In genomic region chr1:209704584-209704983, GRCh38 we compare ENCODE assay signal across 11 cellular contexts. TPM values are rescaled to one million over a fixed set of nuclear protein-coding genes. Genes with fewer than 3 reads are reported as not detected.
DNase-seq lines count a peak whose midpoint lies in the region; ATAC-seq, FAIRE-seq and TF ChIP-seq lines count a peak whose summit lies in the region.
"Had no signal": no experiment of that assay in that cellular context is flagged by ENCODE, and none has a peak within 500 bp of the region (broad histone marks: within the 10 kb centered on the region; RNA-seq: fewer than 3 reads in every experiment).

Gene HSD11B1 (plus strand): TSS chr1:209704846. CDS start chr1:209704943, 97 bp downstream.

- no peak for TF ChIP-seq POLR2A in H54 (IDR thresholded peaks at IDR 0.05; ENCODE audit: low read depth, low read length)

- peak within 1 kb of the TSS in 1 of 2 experiments; percentile 64 for H3K14ac ChIP-seq in mesenchymal stem cell (ENCODE audit: low read length in 2 of 2)

- H2BK15ac ChIP-seq in mesenchymal stem cell (ENCODE audit: low read depth, poor library complexity, severe bottlenecking) = no peak within 1 kb of the TSS

- peaks cover 0 to 27% of the 10 kb centered on the region in 2 experiments for H3K36me3 ChIP-seq in mesenchymal stem cell (ENCODE audit: control insufficient read depth in 1 of 2, insufficient read depth in 2 of 2, low read depth in 1 of 2, low read length in 2 of 2)
- no peaks in the 10 kb centered on the region for H3K36me3 ChIP-seq in upper lobe of right lung
- H3K36me3 ChIP-seq: BE2C, esophagus squamous epithelium had no signal

- H3K4me3 Mint-ChIP-seq in activated naive CD4-positive, alpha-beta T cell treated with anti-CD3 and anti-CD28 coated beads, Interleukin-2, amount 10 ng/mL, durations not matched to agents 7 days and 5 days = no peak within 1 kb of the TSS

- no peak within 1 kb of the TSS for H3K23ac ChIP-seq in mesenchymal stem cell (ENCODE audit: low read length in 2 of 2)

- H3K27ac Mint-ChIP-seq in activated naive CD4-positive, alpha-beta T cell treated with anti-CD3 and anti-CD28 coated beads, Interleukin-2, amount 10 ng/mL, durations not matched to agents 7 days and 5 days = peak within 1 kb of the TSS; percentile 45

- intact Hi-C loops in upper lobe of right lung (cut with DNase I) = no loop called here

- no peaks in the 10 kb centered on the region for H3K9me3 Mint-ChIP-seq in activated naive CD4-positive, alpha-beta T cell treated with anti-CD3 and anti-CD28 coated beads, Interleukin-2, amount 10 ng/mL, durations not matched to agents 7 days and 5 days

- peak; percentile 90 for ATAC-seq in upper lobe of right lung

- H3K27me3 ChIP-seq in mesenchymal stem cell (ENCODE audit: control insufficient read depth in 1 of 2, insufficient read depth in 1 of 2, low read length in 2 of 2) (peaks cover 0 to 32% of the 10 kb centered on the region in 2 experiments), upper lobe of right lung (no peaks in the 10 kb centered on the region)
- H3K27me3 ChIP-seq: BE2C, esophagus squamous epithelium had no signal

- no peak within 1 kb of the TSS for H2BK5ac ChIP-seq in mesenchymal stem cell (ENCODE audit: low read depth, low read length, poor library complexity, severe bottlenecking)

- no peak for DNase-seq in activated naive CD4-positive, alpha-beta T cell treated with anti-CD3 and anti-CD28 coated beads, Interleukin-2, amount 10 ng/mL, durations not matched to agents 7 days and 5 days
- no peak for DNase-seq in activated naive CD4-positive, alpha-beta T cell treated with anti-CD3 and anti-CD28 coated beads, Interleukin-2, amount 50 U/mL, for 16 hours
- DNase-seq in cerebellum (ENCODE audit: low spot score) = peak; percentile 59
- DNase-seq in mesenchymal stem cell = peak; percentile 90
- DNase-seq in upper lobe of right lung = peak; percentile 64
- DNase-seq in DMS 273 treated with DMSO at 0.1 percent for 48 hours (lab: John Stamatoyannopoulos, UW) = no peak
- no peak for DNase-seq in H54 (ENCODE audit: insufficient read length, low spot score)
- DNase-seq in NCI-H2227 treated with DMSO at 0.1 percent for 48 hours (lab: John Stamatoyannopoulos, UW) = no peak
- DNase-seq: BE2C, esophagus squamous epithelium had no signal

- H3K4me1 ChIP-seq in mesenchymal stem cell (ENCODE audit: control insufficient read depth, insufficient read depth, low read depth, low read length) (no peaks in the 10 kb centered on the region), upper lobe of right lung (peaks cover 4% of the 10 kb centered on the region)
- H3K4me1 ChIP-seq: BE2C, esophagus squamous epithelium had no signal

- no peak within 1 kb of the TSS for H2AK5ac ChIP-seq in mesenchymal stem cell (ENCODE audit: low read length, severe bottlenecking)

- no peak within 1 kb of the TSS for H2AFZ ChIP-seq in mesenchymal stem cell (ENCODE audit: low read depth, low read length)

- no peaks in the 10 kb centered on the region for H3K36me3 Mint-ChIP-seq in activated naive CD4-positive, alpha-beta T cell treated with anti-CD3 and anti-CD28 coated beads, Interleukin-2, amount 10 ng/mL, durations not matched to agents 7 days and 5 days

- H3K79me1 ChIP-seq in mesenchymal stem cell (replicated peaks; ENCODE audit: low read length, poor library complexity, severe bottlenecking) = no peaks in the 10 kb centered on the region

- H3K9me3 ChIP-seq in mesenchymal stem cell (ENCODE audit: control insufficient read depth, low read length) (no peaks in the 10 kb centered on the region), upper lobe of right lung (no peaks in the 10 kb centered on the region)
- H3K9me3 ChIP-seq: BE2C, esophagus squamous epithelium had no signal

- 85% methylated on average over 6 of the region's 6 CpGs for WGBS in mesenchymal stem cell

- FAIRE-seq in H54 (lab: Jason Lieb, UNC) = no peak

- CTCF ChIA-PET in activated naive CD4-positive, alpha-beta T cell treated with anti-CD3 and anti-CD28 coated beads, Interleukin-2, amount 10 ng/mL, durations not matched to agents 7 days and 5 days (lab: Charles Lee) = interaction anchor here (1.1 to 2.1 kb wide), 6 partner anchors 8 to 138 kb away, joined by 3 to 5 read pairs (median 4); no protein-coding TSS in a partner anchor

- peak within 1 kb of the TSS in 1 of 2 experiments; percentile 74 for H3K4me3 ChIP-seq in mesenchymal stem cell (ENCODE audit: insufficient read depth in 1 of 2, low read depth in 1 of 2, low read length in 2 of 2)
- H3K4me3 ChIP-seq in upper lobe of right lung = peak within 1 kb of the TSS; percentile 23
- H3K4me3 ChIP-seq: smooth muscle cell had no signal

- peaks cover 18% of the 10 kb centered on the region for H3K4me1 Mint-ChIP-seq in activated naive CD4-positive, alpha-beta T cell treated with anti-CD3 and anti-CD28 coated beads, Interleukin-2, amount 10 ng/mL, durations not matched to agents 7 days and 5 days

- H3K27me3 Mint-ChIP-seq in activated naive CD4-positive, alpha-beta T cell treated with anti-CD3 and anti-CD28 coated beads, Interleukin-2, amount 10 ng/mL, durations not matched to agents 7 days and 5 days = no peaks in the 10 kb centered on the region

- no peak within 1 kb of the TSS for H3K27ac ChIP-seq in mesenchymal stem cell (ENCODE audit: low read length, poor library complexity, severe bottlenecking)
- no peak within 1 kb of the TSS for H3K27ac ChIP-seq in upper lobe of right lung

- peak within 1 kb of the TSS; percentile 77 for H3K9ac ChIP-seq in mesenchymal stem cell (ENCODE audit: low read length)

- no peak within 1 kb of the TSS for H3K18ac ChIP-seq in mesenchymal stem cell (ENCODE audit: low read depth in 1 of 2, low read length in 2 of 2)

- H4K8ac ChIP-seq in mesenchymal stem cell (ENCODE audit: low read length) = no peak within 1 kb of the TSS

- no peak within 1 kb of the TSS for H4K91ac ChIP-seq in mesenchymal stem cell (ENCODE audit: low read length)

- H3K4ac ChIP-seq in mesenchymal stem cell (ENCODE audit: low read depth in 1 of 2, low read length in 2 of 2) = no peak within 1 kb of the TSS

- no peak within 1 kb of the TSS for H2BK120ac ChIP-seq in mesenchymal stem cell (ENCODE audit: low read depth, low read length)

- no peak for TF ChIP-seq CTCF in upper lobe of right lung (IDR thresholded peaks at IDR 0.05)

- no peak within 1 kb of the TSS for H2BK12ac ChIP-seq in mesenchymal stem cell (ENCODE audit: low read length in 2 of 2)

- H3K4me2 ChIP-seq in mesenchymal stem cell (ENCODE audit: low read length, poor library complexity, severe bottlenecking) = no peak within 1 kb of the TSS
- H3K4me2 ChIP-seq: smooth muscle cell had no signal

RNA-seq across cellular contexts. Expression of gene HSD11B1, which starts in this region (rescaled TPM):
- not detected for total RNA-seq in cerebellum
- polyA plus RNA-seq in mesenchymal stem cell (2013, experiment 1 of 2) = 7.2 TPM
- polyA plus RNA-seq in mesenchymal stem cell (2013, experiment 2 of 2) = 6.9 TPM
- total RNA-seq in upper lobe of right lung = 16.9 TPM
- total RNA-seq: smooth muscle cell had no signal
- polyA plus RNA-seq: smooth muscle cell had no signal

Comparison
In these comparisons a context has a peak if more than half of its experiments do, and no peak if none do; other contexts are left out.
1. RNA of gene HSD11B1 (total RNA-seq): 16.9 TPM in upper lobe of right lung (single experiment); not detected in cerebellum (single experiment); every median in the first group is over 10 times any median in the second.
2. Peak in DNase-seq in cerebellum; RNA of the gene not detected or under 1 TPM.
3. DNase-seq: peak in mesenchymal stem cell (single experiment) and upper lobe of right lung (single experiment); none in activated naive CD4-positive, alpha-beta T cell treated with anti-CD3 and anti-CD28 coated beads, Interleukin-2, amount 10 ng/mL, durations not matched to agents 7 days and 5 days (single experiment), activated naive CD4-positive, alpha-beta T cell treated with anti-CD3 and anti-CD28 coated beads, Interleukin-2, amount 50 U/mL, for 16 hours (single experiment), DMS 273 treated with DMSO at 0.1 percent for 48 hours (single experiment), H54 (single experiment) and NCI-H2227 treated with DMSO at 0.1 percent for 48 hours (single experiment).